In the genomic region with DNA sequence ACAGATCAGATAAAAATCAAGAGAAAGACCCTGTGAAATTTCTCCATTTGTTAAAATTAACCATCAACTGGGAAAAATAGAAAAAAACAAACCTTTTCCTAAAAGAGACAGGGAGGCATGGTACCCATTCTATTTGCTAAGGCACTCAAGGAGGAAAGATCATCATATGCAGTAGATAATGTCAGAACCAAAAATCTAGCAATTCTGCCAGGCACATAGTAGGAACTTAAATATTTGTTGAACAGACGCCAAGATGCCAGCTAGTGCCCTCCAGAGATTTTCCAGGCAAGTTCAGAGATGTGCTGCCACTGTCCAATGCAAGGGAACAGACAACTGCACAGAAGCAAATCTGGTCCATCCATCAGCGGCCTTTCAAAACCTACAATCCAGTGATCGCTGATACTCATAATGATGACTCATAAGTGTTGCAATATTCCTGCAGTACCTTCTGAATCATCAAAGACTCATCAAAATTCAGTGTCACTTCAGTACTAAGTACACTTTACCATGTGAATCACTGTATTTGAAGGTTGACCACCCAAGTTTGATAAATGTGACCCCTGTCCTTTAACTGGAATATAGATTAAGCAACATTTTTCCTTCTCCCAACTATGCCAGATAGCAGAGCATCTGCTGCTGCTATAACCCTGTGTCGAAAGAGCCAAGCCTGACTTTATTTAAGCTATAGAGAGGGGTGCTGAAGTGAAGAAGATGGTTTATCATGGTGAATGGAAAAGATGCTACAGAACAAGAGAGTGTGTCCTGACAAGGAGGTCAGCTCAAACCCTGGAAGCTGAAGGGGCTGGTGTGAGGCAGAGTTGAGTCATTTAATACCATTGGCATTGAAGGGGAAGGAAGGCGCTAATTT, we compare ENCODE assay signal across 10 cellular contexts.
DNase-seq lines count a peak whose midpoint lies in the region; ATAC-seq and TF ChIP-seq lines count a peak whose summit lies in the region.
"Had no signal": no experiment of that assay in that cellular context is flagged by ENCODE, and none has a peak within 500 bp of the region (broad histone marks: within the 10 kb centered on the region; RNA-seq: fewer than 3 reads in every experiment).

No MANE protein-coding gene starts in this region.

- H3K27me3 ChIP-seq in tibial artery (no peaks in the 10 kb centered on the region), esophagus squamous epithelium (no peaks in the 10 kb centered on the region)
- H3K27me3 ChIP-seq: body of pancreas had no signal

- H3K4me3 ChIP-seq in astrocyte of the spinal cord (ENCODE audit: low read depth, low read length) (no peak overlapping the region), tibial artery (no peak overlapping the region), esophagus squamous epithelium (no peak overlapping the region)
- H3K4me3 ChIP-seq: body of pancreas had no signal

- TF ChIP-seq CTCF in astrocyte of the spinal cord (IDR thresholded peaks at IDR 0.05; ENCODE audit: low read depth, low read length): no peak
- TF ChIP-seq CTCF in tibial artery (IDR thresholded peaks at IDR 0.05): no peak
- TF ChIP-seq CTCF in esophagus squamous epithelium (IDR thresholded peaks at IDR 0.05): no peak

- WGBS in esophagus squamous epithelium, 2 donors: 51 to 58% methylated on average over 5 of the region's 5 CpGs

- no peak for TF ChIP-seq POLR2A in esophagus squamous epithelium (IDR thresholded peaks at IDR 0.05)

- intact Hi-C loops in tibial artery (cut with DNase I; ENCODE audit: low total_unique reads): no loop called here
- intact Hi-C loops in esophagus squamous epithelium (cut with DNase I): no loop called here

- H3K36me3 ChIP-seq in tibial artery (peaks cover 15 to 22% (median 20%) of the 10 kb centered on the region in 3 donors), esophagus squamous epithelium (peaks cover 0 to 19% (median 0%) of the 10 kb centered on the region in 3 donors)

- H3K27ac ChIP-seq in tibial artery (no peak overlapping the region), esophagus squamous epithelium (no peak overlapping the region)
- H3K27ac ChIP-seq: body of pancreas had no signal

- no peak for ATAC-seq in GM18867 (IDR thresholded peaks at IDR 0.05; ENCODE audit: unreplicated experiment)
- ATAC-seq: body of pancreas had no signal

- peak; percentile 68 for DNase-seq in Caki2 (ENCODE audit: low read depth)
- DNase-seq in M059J (ENCODE audit: low read depth): peak; percentile 86
- peak; percentile 81 for DNase-seq in astrocyte of the spinal cord (ENCODE audit: low read depth, low spot score)
- peak; percentile 38 for DNase-seq in myocyte (ENCODE audit: low read depth)
- DNase-seq in tibial artery: no peak
- DNase-seq in esophagus squamous epithelium (lab: John Stamatoyannopoulos, UW): no peak
- no peak for DNase-seq in T-helper 2 cell
- DNase-seq: body of pancreas, immature natural killer cell had no signal

- H3K9me3 ChIP-seq in tibial artery (peaks cover 0 to 5% (median 0%) of the 10 kb centered on the region in 3 donors), esophagus squamous epithelium (no peaks in the 10 kb centered on the region)
- H3K9me3 ChIP-seq: body of pancreas had no signal

- in situ Hi-C loops in Caki2 (cut with HindIII; ENCODE audit: low pct_unique_long_range_greater_than_20kb, low sequenced_read_pairs): no loop called here
- in situ Hi-C loops in astrocyte of the spinal cord (cut with HindIII; ENCODE audit: low sequenced_read_pairs): no loop called here

- H3K4me1 ChIP-seq in tibial artery (no peaks in the 10 kb centered on the region), esophagus squamous epithelium (no peaks in the 10 kb centered on the region)
- H3K4me1 ChIP-seq: body of pancreas had no signal

Comparison
In these comparisons a context has a peak if more than half of its experiments do, and no peak if none do; other contexts are left out.
1. DNase-seq: peak in Caki2 (single experiment), M059J (single experiment), astrocyte of the spinal cord (single experiment) and myocyte (single experiment); none in tibial artery (0 of 2), esophagus squamous epithelium (single experiment) and T-helper 2 cell (0 of 5).